In the genomic region with DNA sequence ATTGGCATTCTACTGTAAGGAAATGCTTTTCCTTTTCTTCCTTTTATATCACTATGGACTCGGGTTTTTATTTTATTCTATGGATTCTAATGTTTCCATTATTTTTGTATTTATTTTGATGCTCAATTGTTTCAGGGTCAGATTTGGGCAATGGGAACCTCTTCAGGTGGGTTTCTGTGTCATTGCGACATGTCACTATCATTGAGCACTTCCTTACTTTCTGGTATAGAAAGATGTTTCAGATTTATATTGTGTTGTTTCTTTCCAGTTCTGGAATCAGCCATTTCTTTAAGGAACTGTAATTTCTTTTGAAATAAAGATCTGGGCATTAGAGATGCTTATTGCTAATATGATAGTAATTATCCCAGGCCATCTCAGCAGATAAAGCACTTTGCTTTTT, we compare ENCODE assay signal across 29 cellular contexts.
"Had no signal": no experiment of that assay in that cellular context is flagged by ENCODE, and none has a peak within 500 bp of the region (broad histone marks: within the 10 kb centered on the region; RNA-seq: fewer than 3 reads in every experiment).

No MANE protein-coding gene starts in this region.

- H3K9me3 ChIP-seq: ovary, psoas muscle, right lobe of liver, sigmoid colon, stomach, suprapubic skin, testis, tibial artery, transverse colon, upper lobe of right lung, uterus had no signal

- H3K27ac ChIP-seq: neural progenitor cell, ovary, parathyroid adenoma, psoas muscle, right lobe of liver, sigmoid colon, stomach, suprapubic skin, testis, tibial artery, transverse colon, upper lobe of right lung, uterus had no signal

- ATAC-seq: natural killer cell; psoas muscle; right cardiac atrium; right lobe of liver; stimulated activated effector memory CD8-positive, alpha-beta T cell treated with anti-CD3 and anti-CD28 coated beads, Interleukin-12 subunit alpha, Interleukin-12 subunit beta, amount 100 ng/mL, for 72 hours; stimulated activated naive B cell treated with anti-CD40 and anti-IgM and Interleukin-4, amounts not matched to agents 10 μg/mL and 1 μg/mL and 100 μg/mL, for 72 hours; upper lobe of right lung had no signal

- H3K9me3 Mint-ChIP-seq: natural killer cell; neural progenitor cell; stimulated activated effector memory CD8-positive, alpha-beta T cell treated with anti-CD3 and anti-CD28 coated beads, Interleukin-12 subunit alpha, Interleukin-12 subunit beta, amount 100 ng/mL, for 72 hours; stimulated activated naive B cell treated with anti-CD40 and anti-IgM and Interleukin-4, amounts not matched to agents 10 μg/mL and 1 μg/mL and 100 μg/mL, for 72 hours had no signal

- H3K4me3 Mint-ChIP-seq: natural killer cell; nephron; neural progenitor cell; stimulated activated effector memory CD8-positive, alpha-beta T cell treated with anti-CD3 and anti-CD28 coated beads, Interleukin-12 subunit alpha, Interleukin-12 subunit beta, amount 100 ng/mL, for 72 hours; stimulated activated naive B cell treated with anti-CD40 and anti-IgM and Interleukin-4, amounts not matched to agents 10 μg/mL and 1 μg/mL and 100 μg/mL, for 72 hours; stimulated activated naive CD8-positive, alpha-beta T cell treated with anti-CD3 and anti-CD28 coated beads, Interleukin-15, Interleukin-2, amounts not matched to agents 100 ng/mL and 50 ng/mL, for 24 hours; type B pancreatic cell had no signal

- H3K36me3 ChIP-seq: neural progenitor cell, ovary, right lobe of liver, sigmoid colon, suprapubic skin, tibial artery, transverse colon, upper lobe of right lung, uterus had no signal

- H3K4me1 Mint-ChIP-seq: nephron, neural progenitor cell had no signal

- FAIRE-seq: small intestine had no signal

- H2AFZ ChIP-seq: neural progenitor cell, parathyroid adenoma had no signal

- DNase-seq: natural killer cell; occipital lobe; ovary; posterior cingulate gyrus; psoas muscle; right cardiac atrium; right lobe of liver; sigmoid colon; small intestine; stimulated activated CD4-positive, alpha-beta T cell treated with anti-CD3 and anti-CD28 coated beads, Interleukin-15, amount 100 ng/mL, for 24 hours; stimulated activated CD4-positive, alpha-beta T cell treated with anti-CD3 and anti-CD28 coated beads, Interleukin-2, amount 100 ng/mL, for 24 hours; stimulated activated CD4-positive, alpha-beta T cell treated with anti-CD3 and anti-CD28 coated beads, Interleukin-2, amount 100 ng/mL, for 48 hours; stimulated activated CD4-positive, alpha-beta T cell treated with anti-CD3 and anti-CD28 coated beads, Interleukin-4, amount 100 ng/mL, for 24 hours; stimulated activated naive B cell treated with anti-CD40 and anti-IgM and Interleukin-4, amounts not matched to agents 10 μg/mL and 1 μg/mL and 100 μg/mL, for 72 hours; stimulated activated naive CD4-positive, alpha-beta T cell treated with Interleukin-2 at 50 U/mL for 16 hours; stomach; testis; tibial artery; transverse colon; upper lobe of right lung; uterus had no signal

- H3K27me3 ChIP-seq: neural progenitor cell, ovary, right lobe of liver, sigmoid colon, stomach, suprapubic skin, testis, tibial artery, transverse colon, upper lobe of right lung, uterus had no signal

- H3K4me3 ChIP-seq: neural progenitor cell, ovary, psoas muscle, right lobe of liver, sigmoid colon, stomach, suprapubic skin, testis, tibial artery, transverse colon, upper lobe of right lung, uterus had no signal

- H3K27me3 Mint-ChIP-seq: progenitor cell of endocrine pancreas; stimulated activated naive B cell treated with anti-CD40 and anti-IgM and Interleukin-4, amounts not matched to agents 10 μg/mL and 1 μg/mL and 100 μg/mL, for 72 hours; stimulated activated naive CD8-positive, alpha-beta T cell treated with anti-CD3 and anti-CD28 coated beads, Interleukin-15, Interleukin-2, amounts not matched to agents 100 ng/mL and 50 ng/mL, for 24 hours; type B pancreatic cell had no signal

- H3K4me1 ChIP-seq: neural progenitor cell, parathyroid adenoma, psoas muscle, suprapubic skin, testis, tibial artery, upper lobe of right lung had no signal

- H3K27ac Mint-ChIP-seq: nephron; neural progenitor cell; progenitor cell of endocrine pancreas; stimulated activated effector memory CD8-positive, alpha-beta T cell treated with anti-CD3 and anti-CD28 coated beads, Interleukin-12 subunit alpha, Interleukin-12 subunit beta, amount 100 ng/mL, for 72 hours; stimulated activated naive B cell treated with anti-CD40 and anti-IgM and Interleukin-4, amounts not matched to agents 10 μg/mL and 1 μg/mL and 100 μg/mL, for 72 hours; stimulated activated naive CD8-positive, alpha-beta T cell treated with anti-CD3 and anti-CD28 coated beads, Interleukin-15, Interleukin-2, amounts not matched to agents 100 ng/mL and 50 ng/mL, for 24 hours; type B pancreatic cell had no signal

- H3K4me2 ChIP-seq: neural progenitor cell had no signal

- H3K9ac ChIP-seq: neural progenitor cell, parathyroid adenoma had no signal

- H3K36me3 Mint-ChIP-seq: natural killer cell; neural progenitor cell; stimulated activated effector memory CD8-positive, alpha-beta T cell treated with anti-CD3 and anti-CD28 coated beads, Interleukin-12 subunit alpha, Interleukin-12 subunit beta, amount 100 ng/mL, for 72 hours; type B pancreatic cell had no signal
